Comparison of ENCODE assay signal across 13 cellular contexts in the genomic region with DNA sequence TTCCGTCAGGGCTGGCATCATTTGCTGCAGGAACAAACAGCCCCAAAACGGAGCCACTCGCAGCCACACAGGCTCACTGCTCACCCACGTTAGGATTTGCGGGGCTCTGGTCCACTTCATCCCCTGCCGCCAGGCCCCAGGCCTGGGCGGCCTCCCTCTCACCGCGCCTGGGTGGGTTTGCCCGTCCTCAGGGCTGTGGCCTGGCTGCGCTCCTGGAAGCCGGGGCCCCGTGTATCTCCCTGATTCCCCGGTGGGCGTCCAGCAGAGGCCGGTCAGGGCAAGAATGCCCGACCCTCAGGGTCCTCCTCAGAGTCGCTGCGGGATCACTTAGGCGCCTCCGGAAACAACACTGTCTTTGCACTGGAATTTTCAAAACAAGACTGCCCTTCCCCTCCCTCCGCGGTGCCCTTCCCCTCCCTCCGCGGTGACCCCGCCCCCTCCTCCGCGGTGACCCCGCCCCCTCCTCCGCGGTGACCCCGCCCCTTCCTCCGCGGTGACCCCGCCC. TPM values are rescaled to one million over a fixed set of nuclear protein-coding genes. Genes with fewer than 3 reads are reported as not detected.
DNase-seq lines count a peak whose midpoint lies in the region; ATAC-seq, FAIRE-seq and TF ChIP-seq lines count a peak whose summit lies in the region.
"Had no signal": no experiment of that assay in that cellular context is flagged by ENCODE, and none has a peak within 500 bp of the region (broad histone marks: within the 10 kb centered on the region; RNA-seq: fewer than 3 reads in every experiment).

No MANE protein-coding gene starts in this region.

- intact Hi-C loops in HCT116 (cut with micrococcal nuclease): no loop called here
- intact Hi-C loops in HepG2 (cut with micrococcal nuclease; ENCODE audit: unreplicated experiment): loop anchor here (10.0 kb wide), 1 partner anchor 49 kb away; no protein-coding TSS in a partner anchor

- H3K27ac Mint-ChIP-seq in CD4-positive, CD25-positive, alpha-beta regulatory T cell: no peak overlapping the region
- H3K27ac Mint-ChIP-seq in activated CD8-positive, alpha-beta T cell treated with anti-CD3 and anti-CD28 coated beads, Interleukin-2, amount 10 ng/mL, durations not matched to agents 7 days and 5 days: no peak overlapping the region
- no peak overlapping the region for H3K27ac Mint-ChIP-seq in activated T-helper 17 cell treated with anti-CD3 and anti-CD28 coated beads, Interleukin-2, amount 50 U/mL, for 72 hours
- H3K27ac Mint-ChIP-seq: activated T-helper 1 cell treated with anti-CD3 and anti-CD28 coated beads, Interleukin-12 subunit alpha, Interleukin-12 subunit beta, Interleukin-2, Interleukin-4 antibody, amounts not matched to agents 30 ng/mL and 10 ng/mL and 1 ng/mL, durations not matched to agents 14 hours and 24 hours and 36 hours had no signal

- RAD21 ChIA-PET in HCT116 (lab: Charles Lee; ENCODE audit: low non-redundant PET in 1 of 2, low total read pairs in 2 of 2, uncharacterized antibody in 2 of 2, unreplicated experiment in 2 of 2): no interaction called here

- peak overlapping the region; percentile 33 for H3K27ac ChIP-seq in CD4-positive, CD25-positive, alpha-beta regulatory T cell (ENCODE audit: insufficient read depth, low read length, poor library complexity, severe bottlenecking)
- no peak overlapping the region; the same call in 1 of the 2 replicates for H3K27ac ChIP-seq in HCT116 (ENCODE audit: low read depth, low read length)
- H3K27ac ChIP-seq in HepG2 (ENCODE audit: extremely low read length, insufficient read depth, low read length): no peak overlapping the region
- H3K27ac ChIP-seq: heart left ventricle, prostate gland had no signal

- H3K4me3 Mint-ChIP-seq in CD4-positive, CD25-positive, alpha-beta regulatory T cell: peak overlapping the region in 1 of 4 donors; percentile 80
- peak overlapping the region; percentile 55 for H3K4me3 Mint-ChIP-seq in activated CD8-positive, alpha-beta T cell treated with anti-CD3 and anti-CD28 coated beads, Interleukin-2, amount 10 ng/mL, durations not matched to agents 7 days and 5 days
- H3K4me3 Mint-ChIP-seq in activated T-helper 17 cell treated with anti-CD3 and anti-CD28 coated beads, Interleukin-2, amount 50 U/mL, for 72 hours: no peak overlapping the region
- H3K4me3 Mint-ChIP-seq: activated T-helper 1 cell treated with anti-CD3 and anti-CD28 coated beads, Interleukin-12 subunit alpha, Interleukin-12 subunit beta, Interleukin-2, Interleukin-4 antibody, amounts not matched to agents 30 ng/mL and 10 ng/mL and 1 ng/mL, durations not matched to agents 14 hours and 24 hours and 36 hours had no signal

- H3K4me2 ChIP-seq in HCT116 (ENCODE audit: low read length) (no peak overlapping the region), HepG2 (ENCODE audit: low read depth, low read length) (no peak overlapping the region)

- POLR2A ChIA-PET in HCT116 (lab: Charles Lee) (no interaction called here), HepG2 (lab: Yijun Ruan, JAX) (no interaction called here)
- POLR2A ChIA-PET in activated CD8-positive, alpha-beta T cell treated with anti-CD3 and anti-CD28 coated beads, Interleukin-2, amount 10 ng/mL, durations not matched to agents 7 days and 5 days (lab: Charles Lee): no interaction called here

- H3K9ac ChIP-seq in HCT116 (ENCODE audit: low read length) (no peak overlapping the region), HepG2 (ENCODE audit: insufficient read depth, low read depth, low read length) (no peak overlapping the region)

- peaks cover 0 to 40% (median 11%) of the 10 kb centered on the region in 4 donors for H3K4me1 Mint-ChIP-seq in CD4-positive, CD25-positive, alpha-beta regulatory T cell
- peaks cover 48% of the 10 kb centered on the region for H3K4me1 Mint-ChIP-seq in activated CD8-positive, alpha-beta T cell treated with anti-CD3 and anti-CD28 coated beads, Interleukin-2, amount 10 ng/mL, durations not matched to agents 7 days and 5 days (ENCODE audit: low read depth)
- peaks cover 25% of the 10 kb centered on the region for H3K4me1 Mint-ChIP-seq in activated T-helper 17 cell treated with anti-CD3 and anti-CD28 coated beads, Interleukin-2, amount 50 U/mL, for 72 hours

- TF ChIP-seq EP300 in HepG2 (IDR thresholded peaks at IDR 0.05; ENCODE audit: low read depth in 2 of 2, low read length in 2 of 2) (no peak), HepG2 (CRISPR knock-in tag; IDR thresholded peaks at IDR 0.05; ENCODE audit: borderline replicate concordance) (no peak)

- H4K20me1 ChIP-seq in HCT116 (ENCODE audit: insufficient read depth) (no peaks in the 10 kb centered on the region), HepG2 (ENCODE audit: insufficient read depth, low read length) (no peaks in the 10 kb centered on the region)

- in situ Hi-C loops in HepG2 (cut with HindIII; ENCODE audit: extremely low pct_ligation_motif_present, low pct_unique_long_range_greater_than_20kb): no loop called here
- in situ Hi-C loops in G401 (cut with HindIII; ENCODE audit: low sequenced_read_pairs): no loop called here

- peaks cover 0 to 9% (median 0%) of the 10 kb centered on the region in 7 donors for H3K9me3 Mint-ChIP-seq in CD4-positive, CD25-positive, alpha-beta regulatory T cell
- H3K9me3 Mint-ChIP-seq in activated CD8-positive, alpha-beta T cell treated with anti-CD3 and anti-CD28 coated beads, Interleukin-2, amount 10 ng/mL, durations not matched to agents 7 days and 5 days (ENCODE audit: insufficient read depth): no peaks in the 10 kb centered on the region
- no peaks in the 10 kb centered on the region for H3K9me3 Mint-ChIP-seq in activated T-helper 17 cell treated with anti-CD3 and anti-CD28 coated beads, Interleukin-2, amount 50 U/mL, for 72 hours
- H3K9me3 Mint-ChIP-seq: activated T-helper 1 cell treated with anti-CD3 and anti-CD28 coated beads, Interleukin-12 subunit alpha, Interleukin-12 subunit beta, Interleukin-2, Interleukin-4 antibody, amounts not matched to agents 30 ng/mL and 10 ng/mL and 1 ng/mL, durations not matched to agents 14 hours and 24 hours and 36 hours had no signal

- H3K79me2 ChIP-seq in HCT116 (ENCODE audit: insufficient read depth, low read length): no peaks in the 10 kb centered on the region
- H3K79me2 ChIP-seq in HepG2 (ENCODE audit: insufficient read depth, low read length): no peaks in the 10 kb centered on the region

- H2AFZ ChIP-seq in HCT116 (ENCODE audit: low read depth, low read length, poor library complexity, severe bottlenecking) (no peak overlapping the region), HepG2 (ENCODE audit: low read length) (no peak overlapping the region)

- H3K9me3 ChIP-seq in CD4-positive, CD25-positive, alpha-beta regulatory T cell (ENCODE audit: control insufficient read depth in 2 of 2, low read length in 2 of 2): no peaks in the 10 kb centered on the region
- H3K9me3 ChIP-seq in HCT116 (ENCODE audit: control insufficient read depth in 1 of 2, insufficient read depth in 1 of 2, low read depth in 1 of 2, low read length in 2 of 2) (peaks cover 0 to 5% of the 10 kb centered on the region in 2 experiments; a peak in 1 of 4 replicates), HepG2 (ENCODE audit: low read length) (no peaks in the 10 kb centered on the region)
- H3K9me3 ChIP-seq: heart left ventricle, prostate gland had no signal

- no peaks in the 10 kb centered on the region for H3K36me3 Mint-ChIP-seq in CD4-positive, CD25-positive, alpha-beta regulatory T cell
- H3K36me3 Mint-ChIP-seq in activated CD8-positive, alpha-beta T cell treated with anti-CD3 and anti-CD28 coated beads, Interleukin-2, amount 10 ng/mL, durations not matched to agents 7 days and 5 days (ENCODE audit: low read depth): peaks cover 4% of the 10 kb centered on the region
- no peaks in the 10 kb centered on the region for H3K36me3 Mint-ChIP-seq in activated T-helper 17 cell treated with anti-CD3 and anti-CD28 coated beads, Interleukin-2, amount 50 U/mL, for 72 hours (ENCODE audit: low read depth)

- 74% methylated on average over 17 of the region's 35 CpGs for WGBS in HepG2 (ENCODE audit: low lambda C conversion rate)

- TF ChIP-seq RAD21 in HCT116 (IDR thresholded peaks at IDR 0.05; ENCODE audit: low read depth) (no peak), HepG2 (CRISPR knock-in tag; IDR thresholded peaks at IDR 0.05) (no peak)

- H3K27me3 Mint-ChIP-seq in CD4-positive, CD25-positive, alpha-beta regulatory T cell: peaks cover 24% of the 10 kb centered on the region
- H3K27me3 Mint-ChIP-seq in activated CD8-positive, alpha-beta T cell treated with anti-CD3 and anti-CD28 coated beads, Interleukin-2, amount 10 ng/mL, durations not matched to agents 7 days and 5 days (ENCODE audit: low read depth): peaks cover 4% of the 10 kb centered on the region
- peaks cover 6% of the 10 kb centered on the region for H3K27me3 Mint-ChIP-seq in activated T-helper 17 cell treated with anti-CD3 and anti-CD28 coated beads, Interleukin-2, amount 50 U/mL, for 72 hours

- TF ChIP-seq POLR2A in HCT116 (IDR thresholded peaks at IDR 0.05; ENCODE audit: borderline replicate concordance, extremely low read depth, insufficient read depth, insufficient read length): no peak
- TF ChIP-seq POLR2A in HepG2 (IDR thresholded peaks at IDR 0.05; ENCODE audit: insufficient read depth in 1 of 2, low read depth in 2 of 2, low read length in 2 of 2): no peak

- peak in 1 of 2 donors; percentile 17 for ATAC-seq in CD4-positive, CD25-positive, alpha-beta regulatory T cell (ENCODE audit: low read depth in 2 of 2)
- peak; percentile 26; the same call in 1 of the 2 replicates for ATAC-seq in HCT116
- ATAC-seq in activated CD8-positive, alpha-beta T cell treated with anti-CD3 and anti-CD28 coated beads, Interleukin-2, amount 10 ng/mL, durations not matched to agents 7 days and 5 days: peak; percentile 28
- no peak for ATAC-seq in HepG2
- no peak for ATAC-seq in activated T-helper 17 cell treated with anti-CD3 and anti-CD28 coated beads, Interleukin-2, amount 50 U/mL, for 72 hours (replicated peaks)
- ATAC-seq: heart left ventricle had no signal

- no peaks in the 10 kb centered on the region for H3K27me3 ChIP-seq in CD4-positive, CD25-positive, alpha-beta regulatory T cell (ENCODE audit: control insufficient read depth, insufficient read depth, low read length)
- H3K27me3 ChIP-seq in HCT116 (ENCODE audit: insufficient read depth, low read length) (no peaks in the 10 kb centered on the region), HepG2 (ENCODE audit: control insufficient read depth in 1 of 2, insufficient read depth in 2 of 2, low read length in 2 of 2) (peaks cover 6 to 33% of the 10 kb centered on the region in 2 experiments; a peak in 4 of 5 replicates)

- H3K36me3 ChIP-seq in CD4-positive, CD25-positive, alpha-beta regulatory T cell (ENCODE audit: control insufficient read depth, insufficient read depth, low read length): no peaks in the 10 kb centered on the region
- H3K36me3 ChIP-seq in HCT116 (ENCODE audit: control insufficient read depth in 1 of 2, insufficient read depth in 2 of 2, low read length in 2 of 2): no peaks in the 10 kb centered on the region
- H3K36me3 ChIP-seq in HepG2 (replicated peaks in 1 of 2; ENCODE audit: control insufficient read depth in 1 of 2, insufficient read depth in 2 of 2, low read length in 2 of 2): no peaks in the 10 kb centered on the region
- H3K36me3 ChIP-seq: heart left ventricle, prostate gland had no signal

- peaks cover 25% of the 10 kb centered on the region for H3K4me1 ChIP-seq in CD4-positive, CD25-positive, alpha-beta regulatory T cell (ENCODE audit: control insufficient read depth, insufficient read depth, low read length, poor library complexity, severe bottlenecking)
- H3K4me1 ChIP-seq in HCT116 (ENCODE audit: control insufficient read depth in 1 of 2, insufficient read depth in 2 of 2, low read length in 2 of 2) (peaks cover 0 to 9% of the 10 kb centered on the region in 2 experiments; a peak in 2 of 4 replicates), HepG2 (ENCODE audit: insufficient read depth, low read length) (peaks cover 22% of the 10 kb centered on the region)
- H3K4me1 ChIP-seq: prostate gland had no signal

- peak; percentile 33 to 41 (median 40) for DNase-seq in CD4-positive, CD25-positive, alpha-beta regulatory T cell
- DNase-seq in HCT116 (ENCODE audit: low read depth, low spot score) (no peak), HepG2 (ENCODE audit: low spot score) (no peak), NCI-H1930 (lab: John Stamatoyannopoulos, UW) (no peak), KG1 (lab: John Stamatoyannopoulos, UW) (no peak), G401 (ENCODE audit: low spot score) (no peak)
- DNase-seq in activated CD8-positive, alpha-beta T cell treated with anti-CD3 and anti-CD28 coated beads, Interleukin-2, amount 10 ng/mL, durations not matched to agents 7 days and 5 days: no peak
- DNase-seq: mesendoderm, NCI-H187 treated with DMSO at 0.1 percent for 48 hours had no signal

- CTCF ChIA-PET in HCT116 (lab: Charles Lee): no interaction called here
- CTCF ChIA-PET in activated CD8-positive, alpha-beta T cell treated with anti-CD3 and anti-CD28 coated beads, Interleukin-2, amount 10 ng/mL, durations not matched to agents 7 days and 5 days (lab: Charles Lee): no interaction called here
- CTCF ChIA-PET in HepG2 (lab: Yijun Ruan, JAX; ENCODE audit: low intra/inter-chr PET ratio, low total read pairs): no interaction called here

- no peak for FAIRE-seq in HepG2 (lab: Jason Lieb, UNC)

- no peak for TF ChIP-seq CTCF in HCT116 (IDR thresholded peaks at IDR 0.05 in 2 of 3, conservative IDR thresholded peaks at IDR 0.05 in 1 of 3; ENCODE audit: borderline replicate concordance in 1 of 3, insufficient read depth in 1 of 3, low read depth in 2 of 3, low read length in 2 of 3)
- no peak for TF ChIP-seq CTCF in HepG2 (CRISPR knock-in tag; IDR thresholded peaks at IDR 0.05)

- BruUV-seq in HCT116 (replicated peaks; lab: Mats Ljungman, UMichigan): no TSS peak
- BruUV-seq in HepG2 (replicated peaks; lab: Mats Ljungman, UMichigan): no TSS peak

- H3K4me3 ChIP-seq in CD4-positive, CD25-positive, alpha-beta regulatory T cell (ENCODE audit: low read depth, low read length): no peak overlapping the region
- H3K4me3 ChIP-seq in HCT116 (replicated peaks in 1 of 2; ENCODE audit: low read depth in 1 of 2, low read length in 2 of 2) (no peak overlapping the region), HepG2 (replicated peaks in 1 of 3; ENCODE audit: insufficient read depth in 1 of 3, low read depth in 2 of 3, low read length in 3 of 3) (no peak overlapping the region)
- H3K4me3 ChIP-seq: prostate gland had no signal

- H3K9me2 ChIP-seq in HCT116 (ENCODE audit: insufficient read depth): no peaks in the 10 kb centered on the region

RNA-seq across cellular contexts. Expression of a gene that starts 15.7 kb away (rescaled TPM):
- 94.6 TPM for total RNA-seq in CD4-positive, CD25-positive, alpha-beta regulatory T cell
- polyA plus RNA-seq in CD4-positive, CD25-positive, alpha-beta regulatory T cell: under 1 TPM; 0.16 to 0.78 (median 0.31) TPM
- total RNA-seq in HCT116 (2021; ENCODE audit: unreplicated experiment) (124 TPM), HepG2 (2016; rRNA removed; fragmentation: Illumina TruSeq; extraction: Trizol) (3.7 and 7.9 TPM in 2 replicates)
- polyA plus RNA-seq in HCT116 (2012): 52.2 and 69.8 TPM in 2 replicates
- 10 to 100 TPM; 51.2 to 58.5 TPM for total RNA-seq in activated CD8-positive, alpha-beta T cell treated with anti-CD3 and anti-CD28 coated beads, Interleukin-2, amount 10 ng/mL, durations not matched to agents 7 days and 5 days
- 2.7 and 3.6 TPM in 2 replicates for total RNA-seq in HepG2 (2016; cell fraction: cytosol; rRNA removed; fragmentation: Illumina TruSeq; extraction: Trizol; ENCODE audit: low read depth)
- 5.4 and 6.9 TPM in 2 replicates for total RNA-seq in HepG2 (2016; cell fraction: insoluble cytoplasmic fraction; rRNA removed; fragmentation: Illumina TruSeq; extraction: Trizol)
- total RNA-seq in HepG2 (2016; cell fraction: membrane; rRNA removed; fragmentation: Illumina TruSeq; extraction: Trizol): 7.0 and 9.3 TPM in 2 replicates
- total RNA-seq in HepG2 (2016; cell fraction: nucleus; rRNA removed; fragmentation: Illumina TruSeq; extraction: Trizol): 10.9 and 11.0 TPM in 2 replicates
- polyA plus RNA-seq in HepG2 (2011; rRNA removed): 3.6 and 4.9 TPM in 2 replicates
- 3.0 and 6.0 TPM in 2 replicates for polyA plus RNA-seq in HepG2 (2011; cell fraction: cytosol; rRNA removed)
- 50.9 and 76.3 TPM in 2 replicates for polyA plus RNA-seq in HepG2 (2011; cell fraction: nucleus; rRNA removed)
- polyA plus RNA-seq in HepG2 (2012): 25.5 and 31.0 TPM in 2 replicates
- 5.9 and 6.4 TPM in 2 replicates for polyA plus RNA-seq in HepG2 (2016; cell fraction: cytosol; fragmentation: Illumina TruSeq; extraction: Trizol; ENCODE audit: low read depth)
- 20.0 and 28.2 TPM in 2 replicates for polyA plus RNA-seq in HepG2 (2016; cell fraction: insoluble cytoplasmic fraction; fragmentation: Illumina TruSeq; extraction: Trizol; ENCODE audit: low read depth)
- polyA plus RNA-seq in HepG2 (2016; cell fraction: membrane; fragmentation: Illumina TruSeq; extraction: Trizol; ENCODE audit: low read depth): 20.5 and 23.8 TPM in 2 replicates
- 64.1 and 69.3 TPM in 2 replicates for polyA plus RNA-seq in HepG2 (2016; cell fraction: nucleus; fragmentation: Illumina TruSeq; extraction: Trizol; ENCODE audit: insufficient read depth, low read depth)
- 3.8 and 7.6 TPM in 2 replicates for polyA minus RNA-seq in HepG2 (2011; rRNA and poly(A)+ RNA removed; ENCODE audit: low replicate concordance)
- polyA minus RNA-seq in HepG2 (2011; cell fraction: cytosol; rRNA and poly(A)+ RNA removed): 17.3 and 28.7 TPM in 2 replicates
- polyA minus RNA-seq in HepG2 (2011; cell fraction: nucleus; rRNA and poly(A)+ RNA removed): 8.5 and 11.2 TPM in 2 replicates
- total RNA-seq in G401 (2014; rRNA removed; shearing (Covaris generic)): 9.5 and 10.2 TPM in 2 replicates
- 10 to 100 TPM; 34.7 to 38.7 TPM for total RNA-seq in activated T-helper 17 cell treated with anti-CD3 and anti-CD28 coated beads, Interleukin-2, amount 50 U/mL, for 72 hours

Comparison
In these comparisons a context has a peak if more than half of its experiments do, and no peak if none do; other contexts are left out.
1. ATAC-seq: peak in HCT116 (single experiment) and activated CD8-positive, alpha-beta T cell treated with anti-CD3 and anti-CD28 coated beads, Interleukin-2, amount 10 ng/mL, durations not matched to agents 7 days and 5 days (single experiment); none in HepG2 (single experiment) and activated T-helper 17 cell treated with anti-CD3 and anti-CD28 coated beads, Interleukin-2, amount 50 U/mL, for 72 hours (single experiment).
2. DNase-seq: peak in CD4-positive, CD25-positive, alpha-beta regulatory T cell (3 of 3); none in HCT116 (single experiment), activated CD8-positive, alpha-beta T cell treated with anti-CD3 and anti-CD28 coated beads, Interleukin-2, amount 10 ng/mL, durations not matched to agents 7 days and 5 days (single experiment), HepG2 (single experiment), NCI-H1930 (0 of 2), KG1 (single experiment) and G401 (single experiment).